8 cellular contexts compared by ENCODE assay signal in the genomic region with DNA sequence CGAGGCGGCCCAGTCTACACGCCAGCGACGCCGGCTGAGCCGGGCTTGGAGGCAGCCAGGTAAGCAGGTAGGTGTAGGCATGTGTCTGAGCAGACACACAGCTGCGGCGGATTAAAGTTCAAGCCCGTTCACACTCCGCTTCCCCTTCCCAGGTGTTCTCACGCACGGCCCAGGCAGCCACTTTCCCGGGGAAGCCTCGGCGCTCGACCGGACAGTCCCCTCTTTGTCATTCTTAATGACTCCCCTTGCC. TPM values are rescaled to one million over a fixed set of nuclear protein-coding genes. Genes with fewer than 3 reads are reported as not detected.
DNase-seq lines count a peak whose midpoint lies in the region; ATAC-seq, FAIRE-seq and TF ChIP-seq lines count a peak whose summit lies in the region.

No MANE protein-coding gene starts in this region.

- H3K27me3 ChIP-seq in MG63 (peaks cover 26% of the 10 kb centered on the region), astrocyte (ENCODE audit: insufficient read depth, low read length) (peaks cover 47% of the 10 kb centered on the region), layer of hippocampus (ENCODE audit: control insufficient read depth, insufficient read depth, low read length) (peaks cover 2% of the 10 kb centered on the region)

- no peaks in the 10 kb centered on the region for H4K20me1 ChIP-seq in astrocyte (ENCODE audit: insufficient read depth, low read length)

- no peaks in the 10 kb centered on the region for H3K36me3 ChIP-seq in MG63
- H3K36me3 ChIP-seq in astrocyte (ENCODE audit: insufficient read depth, low read length), result no peaks in the 10 kb centered on the region

- H3K4me3 Mint-ChIP-seq in astrocyte (ENCODE audit: unreplicated experiment), result peak overlapping the region; percentile 81
- peak overlapping the region; percentile 85 to 97 for H3K4me3 Mint-ChIP-seq in stimulated activated naive CD8-positive, alpha-beta T cell treated with anti-CD3 and anti-CD28 coated beads, Interleukin-15, amount 100 ng/mL, for 72 hours

- H3K4me2 ChIP-seq in astrocyte (ENCODE audit: low read length), result peak overlapping the region; percentile 90

- H3K9me3 ChIP-seq in MG63, result no peaks in the 10 kb centered on the region
- H3K9me3 ChIP-seq in astrocyte (ENCODE audit: insufficient read depth, low read depth, low read length), result no peaks in the 10 kb centered on the region

- H3K4me1 ChIP-seq in astrocyte (ENCODE audit: insufficient read depth, low read length), result peaks cover 6% of the 10 kb centered on the region

- peak overlapping the region; percentile 75 for H2AFZ ChIP-seq in astrocyte (ENCODE audit: low read depth, low read length)

- peak overlapping the region; percentile 38 for H3K9ac ChIP-seq in astrocyte (ENCODE audit: low read length)

- no peak for FAIRE-seq in astrocyte (lab: Jason Lieb, UNC)

- no peaks in the 10 kb centered on the region for H3K36me3 Mint-ChIP-seq in astrocyte (ENCODE audit: low read depth, unreplicated experiment)

- DNase-seq in activated T-cell treated with anti-CD3 and anti-CD28 coated beads for 4 hours (peak; percentile 7), MG63 (no peak), astrocyte (ENCODE audit: low read depth) (no peak), NCI-H524 treated with DMSO at 0.1 percent for 48 hours (lab: John Stamatoyannopoulos, UW) (no peak)
- no peak for DNase-seq in activated T-cell treated with anti-CD3 and anti-CD28 coated beads, Interleukin-2, amount 50 U/mL, for 48 hours
- no peak for DNase-seq in stimulated activated naive CD8-positive, alpha-beta T cell treated with anti-CD3 and anti-CD28 coated beads, Interleukin-15, amount 100 ng/mL, for 72 hours

- H3K27ac ChIP-seq in astrocyte (ENCODE audit: low read depth, low read length), result no peak overlapping the region
- H3K27ac ChIP-seq in layer of hippocampus (ENCODE audit: low read depth, low read length), result peak overlapping the region; percentile 85

- H3K79me2 ChIP-seq in astrocyte (ENCODE audit: insufficient read depth, low read length), result no peaks in the 10 kb centered on the region

- peaks cover 10% of the 10 kb centered on the region for H3K4me1 Mint-ChIP-seq in astrocyte (ENCODE audit: low read depth, unreplicated experiment)
- peaks cover 33% of the 10 kb centered on the region for H3K4me1 Mint-ChIP-seq in stimulated activated naive CD8-positive, alpha-beta T cell treated with anti-CD3 and anti-CD28 coated beads, Interleukin-15, amount 100 ng/mL, for 72 hours

- H3K27me3 Mint-ChIP-seq in astrocyte (ENCODE audit: low read depth, unreplicated experiment), result peaks cover 26% of the 10 kb centered on the region
- H3K27me3 Mint-ChIP-seq in stimulated activated naive CD8-positive, alpha-beta T cell treated with anti-CD3 and anti-CD28 coated beads, Interleukin-15, amount 100 ng/mL, for 72 hours, result peaks cover 35% of the 10 kb centered on the region

- no peak overlapping the region for H3K27ac Mint-ChIP-seq in astrocyte (ENCODE audit: unreplicated experiment)
- peak overlapping the region in 1 of 2 donors; percentile 98 for H3K27ac Mint-ChIP-seq in stimulated activated naive CD8-positive, alpha-beta T cell treated with anti-CD3 and anti-CD28 coated beads, Interleukin-15, amount 100 ng/mL, for 72 hours

- TF ChIP-seq CTCF in astrocyte (IDR thresholded peaks at IDR 0.05; ENCODE audit: insufficient read depth, low read depth, low read length), result no peak

- peak; percentile 42 for ATAC-seq in stimulated activated naive CD8-positive, alpha-beta T cell treated with anti-CD3 and anti-CD28 coated beads, Interleukin-15, amount 100 ng/mL, for 72 hours
- no peak for ATAC-seq in GM21619 (IDR thresholded peaks at IDR 0.05; ENCODE audit: unreplicated experiment)

- H3K9me3 Mint-ChIP-seq in astrocyte (ENCODE audit: unreplicated experiment), result no peaks in the 10 kb centered on the region
- H3K9me3 Mint-ChIP-seq in stimulated activated naive CD8-positive, alpha-beta T cell treated with anti-CD3 and anti-CD28 coated beads, Interleukin-15, amount 100 ng/mL, for 72 hours, result no peaks in the 10 kb centered on the region

- peak overlapping the region; percentile 47 for H3K4me3 ChIP-seq in MG63
- peak overlapping the region; percentile 48 for H3K4me3 ChIP-seq in astrocyte (ENCODE audit: insufficient read depth, low read depth, low read length)

RNA-seq across cellular contexts. Expression of a gene that starts 0.4 kb away (rescaled TPM):
- total RNA-seq in MG63 (2014; rRNA removed; shearing (Covaris generic); ENCODE audit: low replicate concordance), result 0.05 and 0.43 TPM in 2 replicates
- total RNA-seq in astrocyte, result 0.55 and 1.4 TPM in 2 replicates
